ENCODE assay signal across 8 cellular contexts in genomic region chr4:77818667-77819408, GRCh38. TPM values are rescaled to one million over a fixed set of nuclear protein-coding genes. Genes with fewer than 3 reads are reported as not detected.
DNase-seq lines count a peak whose midpoint lies in the region; ATAC-seq, FAIRE-seq and TF ChIP-seq lines count a peak whose summit lies in the region.

CNOT6L (minus strand) TSS chr4:77819368; CDS start chr4:77819308, 60 bp downstream.

- peak; percentile 50 for ATAC-seq in HCT116

- RAD21 ChIA-PET in HCT116 (lab: Charles Lee; ENCODE audit: low non-redundant PET in 1 of 2, low total read pairs in 2 of 2, uncharacterized antibody in 2 of 2, unreplicated experiment in 2 of 2): no interaction called here

- DNase-seq in GDM1 (lab: John Stamatoyannopoulos, UW) (peak; percentile 73), HCT116 (ENCODE audit: low read depth, low spot score) (peak; percentile 36), NCI-H146 treated with DMSO at 0.1 percent for 48 hours (lab: John Stamatoyannopoulos, UW; ENCODE audit: unreplicated experiment) (peak; percentile 12), cerebellar cortex (ENCODE audit: low spot score) (peak; percentile 60), kidney (peak; percentile 88), NCI-H2196 treated with DMSO at 0.1 percent for 48 hours (lab: John Stamatoyannopoulos, UW; ENCODE audit: unreplicated experiment) (no peak)
- peak; percentile 78 for DNase-seq in activated CD4-positive, alpha-beta T cell treated with anti-CD3 and anti-CD28 coated beads for 1 hour
- DNase-seq in stimulated activated CD4-positive, alpha-beta T cell treated with anti-CD3 and anti-CD28 coated beads, Interleukin-15, amount 100 ng/mL, for 1 hour (ENCODE audit: low read depth in 1 of 2, low spot score in 1 of 2): peak; percentile 15 to 42

- H3K79me2 ChIP-seq in HCT116 (ENCODE audit: insufficient read depth, low read length): peaks cover 51% of the 10 kb centered on the region

- FAIRE-seq in kidney (lab: Jason Lieb, UNC): no peak

- CTCF ChIA-PET in HCT116 (lab: Charles Lee): no interaction called here

- peak within 1 kb of the TSS; percentile 58 for H2AFZ ChIP-seq in HCT116 (ENCODE audit: low read depth, low read length, poor library complexity, severe bottlenecking)

- intact Hi-C loops in HCT116 (cut with micrococcal nuclease) (no loop called here), kidney (cut with DNase I) (no loop called here)

- H3K4me2 ChIP-seq in HCT116 (ENCODE audit: low read length): peak within 1 kb of the TSS; percentile 88

- H3K27ac ChIP-seq in HCT116 (ENCODE audit: low read depth, low read length) (peak within 1 kb of the TSS; percentile 93), kidney (ENCODE audit: low read depth in 2 of 2, low read length in 2 of 2) (peak within 1 kb of the TSS; percentile 97 to 99)

- peak within 1 kb of the TSS; percentile 81 for H3K9ac ChIP-seq in HCT116 (ENCODE audit: low read length)
- H3K9ac ChIP-seq in kidney (ENCODE audit: low read length in 2 of 2): peak within 1 kb of the TSS; percentile 99

- H4K20me1 ChIP-seq in HCT116 (ENCODE audit: insufficient read depth): no peaks in the 10 kb centered on the region

- POLR2A ChIA-PET in HCT116 (lab: Charles Lee): no interaction called here

- no peaks in the 10 kb centered on the region for H3K9me2 ChIP-seq in HCT116 (ENCODE audit: insufficient read depth)

- TF ChIP-seq CTCF in HCT116 (IDR thresholded peaks at IDR 0.05 in 2 of 3, conservative IDR thresholded peaks at IDR 0.05 in 1 of 3; ENCODE audit: borderline replicate concordance in 1 of 3, insufficient read depth in 1 of 3, low read depth in 2 of 3, low read length in 2 of 3): no peak
- TF ChIP-seq CTCF in kidney (IDR thresholded peaks at IDR 0.05; ENCODE audit: borderline replicate concordance, extremely low read depth, insufficient read depth): no peak

- H3K36me3 ChIP-seq in HCT116 (ENCODE audit: control insufficient read depth in 1 of 2, insufficient read depth in 2 of 2, low read length in 2 of 2): no peaks in the 10 kb centered on the region
- no peaks in the 10 kb centered on the region for H3K36me3 ChIP-seq in kidney (ENCODE audit: control insufficient read depth in 1 of 2, insufficient read depth in 2 of 2, low read length in 2 of 2)

- no peak for TF ChIP-seq POLR2A in HCT116 (IDR thresholded peaks at IDR 0.05; ENCODE audit: borderline replicate concordance, extremely low read depth, insufficient read depth, insufficient read length)

- H3K9me3 ChIP-seq in HCT116 (ENCODE audit: control insufficient read depth in 1 of 2, insufficient read depth in 1 of 2, low read depth in 1 of 2, low read length in 2 of 2) (no peaks in the 10 kb centered on the region), kidney (ENCODE audit: control insufficient read depth in 1 of 2, low read length in 2 of 2) (no peaks in the 10 kb centered on the region)

- H3K4me3 ChIP-seq in HCT116 (replicated peaks in 1 of 2; ENCODE audit: low read depth in 1 of 2, low read length in 2 of 2) (peak within 1 kb of the TSS; percentile 89 to 94), kidney (ENCODE audit: low read length in 2 of 2) (peak within 1 kb of the TSS; percentile 92 to 97)

- no peak for TF ChIP-seq RAD21 in HCT116 (IDR thresholded peaks at IDR 0.05; ENCODE audit: low read depth)

- H3K4me1 ChIP-seq in HCT116 (ENCODE audit: control insufficient read depth in 1 of 2, insufficient read depth in 2 of 2, low read length in 2 of 2): peaks cover 12 to 17% of the 10 kb centered on the region in 2 experiments
- H3K4me1 ChIP-seq in kidney (ENCODE audit: control insufficient read depth in 1 of 2, insufficient read depth in 1 of 2, low read depth in 1 of 2, low read length in 2 of 2): peaks cover 0 to 16% of the 10 kb centered on the region in 2 donors

- no TSS peak for BruUV-seq in HCT116 (replicated peaks; lab: Mats Ljungman, UMichigan)

- no peaks in the 10 kb centered on the region for H3K27me3 ChIP-seq in HCT116 (ENCODE audit: insufficient read depth, low read length)

TF ChIP-seq in HCT116, 20 proteins besides CTCF, POLR2A, EP300 and RAD21:
- TF ChIP-seq MAX (IDR thresholded peaks at IDR 0.05) (peak; percentile 32; the same call in 1 of the 2 replicates), SIN3A (IDR thresholded peaks at IDR 0.05; ENCODE audit: low read depth) (no peak), JUND (IDR thresholded peaks at IDR 0.05) (no peak), TCF7L2 (IDR thresholded peaks at IDR 0.05; ENCODE audit: borderline replicate concordance, extremely low read depth, insufficient read depth, insufficient read length) (no peak), ZNF274 (IDR thresholded peaks at IDR 0.05; ENCODE audit: low read depth, low read length) (no peak), ZBTB33 (IDR thresholded peaks at IDR 0.05; ENCODE audit: extremely low read depth, insufficient replicate concordance, low read length) (no peak), REST (IDR thresholded peaks at IDR 0.05; ENCODE audit: low read depth) (no peak), ATF3 (IDR thresholded peaks at IDR 0.05) (no peak), ZFX (IDR thresholded peaks at IDR 0.05) (peak; percentile 89), CBX3 (IDR thresholded peaks at IDR 0.05; ENCODE audit: low read depth) (no peak), CEBPB (IDR thresholded peaks at IDR 0.05; ENCODE audit: low read depth) (no peak), FOSL1 (IDR thresholded peaks at IDR 0.05; ENCODE audit: low read depth) (no peak), EGR1 (IDR thresholded peaks at IDR 0.05; ENCODE audit: low read depth) (0 out of 2 replicates have a peak, but pooled peaks have one; percentile 6), EZH2phosphoT487 (IDR thresholded peaks at IDR 0.05; ENCODE audit: borderline replicate concordance) (no peak), POLR2AphosphoS5 (IDR thresholded peaks at IDR 0.05; ENCODE audit: low read depth, low read length) (no peak; the same call in 1 of the 2 replicates), SP1 (IDR thresholded peaks at IDR 0.05; ENCODE audit: low read depth) (no peak)

RNA-seq across cellular contexts. Expression of gene CNOT6L, which starts in this region (rescaled TPM):
- total RNA-seq in HCT116 (2021; ENCODE audit: unreplicated experiment) (29.4 TPM), kidney (73.3 TPM)
- 10.5 and 11.4 TPM in 2 replicates for polyA plus RNA-seq in HCT116 (2012)
- 5.8 TPM for polyA plus RNA-seq in kidney (ENCODE audit: insufficient read depth, low read depth, low replicate concordance)
